In the genomic region with DNA sequence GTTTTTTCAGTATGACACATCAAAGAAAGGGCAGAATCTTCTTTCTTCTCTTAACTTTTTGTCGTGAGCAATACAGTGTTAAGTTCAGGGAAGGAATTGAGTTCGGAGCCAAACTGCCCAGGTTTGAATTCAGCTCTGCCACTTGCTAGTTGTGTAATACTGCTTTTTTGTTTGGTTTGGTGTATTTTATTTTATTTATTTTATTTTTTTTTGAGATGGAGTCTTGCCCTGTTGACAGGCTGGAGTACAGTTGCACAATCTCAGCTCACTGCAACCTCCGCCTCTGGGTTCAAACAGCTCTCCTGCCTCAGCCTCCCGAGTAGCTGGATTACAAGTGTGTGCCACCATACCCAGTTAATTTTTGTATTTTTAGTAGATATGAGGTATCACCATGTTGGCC, we compare ENCODE assay signal across 11 cellular contexts.
"Had no signal": no experiment of that assay in that cellular context is flagged by ENCODE, and none has a peak within 500 bp of the region (broad histone marks: within the 10 kb centered on the region; RNA-seq: fewer than 3 reads in every experiment).

No MANE protein-coding gene starts in this region.

- H3K27ac Mint-ChIP-seq: GM23338, HFFc6 had no signal

- H3K9ac ChIP-seq: GM23248 had no signal

- H3K4me1 ChIP-seq: HAP-1 had no signal

- FAIRE-seq: H1, H54 had no signal

- H3K4me3 Mint-ChIP-seq: GM23338, H9, HFFc6 had no signal

- DNase-seq: GM23248, GOT3, H7, H9, HCEC 1CT, HFFc6 had no signal

- H2AFZ ChIP-seq: GM23248, GM23338 had no signal

- ATAC-seq: GM23338, HCT116 had no signal

- H3K9me3 Mint-ChIP-seq: GM23338, H9 had no signal

- H3K9me3 ChIP-seq: HAP-1 had no signal

- H3K36me3 ChIP-seq: HAP-1 had no signal

- H3K4me2 ChIP-seq: GM23338 had no signal

- H3K27ac ChIP-seq: GM23248 had no signal

- H3K4me3 ChIP-seq: GM23248, GM23338, HAP-1 had no signal
